ENCODE assay signal across 9 cellular contexts in the genomic region with DNA sequence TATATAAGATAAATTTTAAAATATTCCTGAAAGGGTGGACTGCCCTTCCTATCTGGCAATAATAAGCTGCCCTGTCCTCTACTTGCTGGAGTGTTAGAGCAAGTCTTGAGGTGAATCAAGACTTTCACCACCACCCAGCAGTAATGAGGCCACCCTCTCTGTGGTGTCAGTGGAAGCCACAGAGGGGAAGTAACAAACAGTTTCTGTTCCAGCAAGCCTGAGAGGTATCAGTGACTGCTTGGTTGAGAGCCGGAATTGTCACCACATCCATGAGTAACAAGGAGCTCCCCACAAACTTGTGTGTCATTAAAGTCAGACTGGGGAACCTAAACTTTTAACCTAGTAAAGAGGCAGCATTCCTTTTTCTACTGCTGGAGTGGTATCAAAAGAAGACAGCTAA.
DNase-seq lines count a peak whose midpoint lies in the region; ATAC-seq, FAIRE-seq and TF ChIP-seq lines count a peak whose summit lies in the region.
"Had no signal": no experiment of that assay in that cellular context is flagged by ENCODE, and none has a peak within 500 bp of the region (broad histone marks: within the 10 kb centered on the region; RNA-seq: fewer than 3 reads in every experiment).

No MANE protein-coding gene starts in this region.

- no peaks in the 10 kb centered on the region for H3F3A ChIP-seq in SK-N-SH (replicated peaks; ENCODE audit: insufficient read depth)

- H3K27ac ChIP-seq in right lobe of liver (no peak overlapping the region), HepG2 (ENCODE audit: extremely low read length, insufficient read depth, low read length) (no peak overlapping the region), SK-N-SH (ENCODE audit: low read depth in 2 of 2, low read length in 1 of 2) (no peak overlapping the region)

- FAIRE-seq in HepG2 (lab: Jason Lieb, UNC), result no peak
- FAIRE-seq: astrocyte had no signal

- POLR2A ChIA-PET in HepG2 (lab: Yijun Ruan, JAX), result no interaction called here
- POLR2A ChIA-PET in SK-N-SH (lab: Yijun Ruan, JAX), result no interaction called here

- H2AFZ ChIP-seq in HepG2 (ENCODE audit: low read length) (no peak overlapping the region), SK-N-SH (ENCODE audit: low read depth) (no peak overlapping the region)

- intact Hi-C loops in right lobe of liver (cut with DNase I), result no loop called here
- intact Hi-C loops in HepG2 (cut with micrococcal nuclease; ENCODE audit: unreplicated experiment), result no loop called here

- H3K27me3 ChIP-seq in right lobe of liver (no peaks in the 10 kb centered on the region), HepG2 (ENCODE audit: control insufficient read depth in 1 of 2, insufficient read depth in 2 of 2, low read length in 2 of 2) (no peaks in the 10 kb centered on the region), SK-N-SH (ENCODE audit: insufficient read depth) (no peaks in the 10 kb centered on the region)

- CTCF ChIA-PET in HepG2 (lab: Yijun Ruan, JAX; ENCODE audit: low intra/inter-chr PET ratio, low total read pairs) (no interaction called here), SK-N-SH (lab: Yijun Ruan, JAX) (no interaction called here)

- no peak overlapping the region for H3K9ac ChIP-seq in HepG2 (ENCODE audit: insufficient read depth, low read depth, low read length)
- no peak overlapping the region for H3K9ac ChIP-seq in SK-N-SH

- TF ChIP-seq EP300 in HepG2 (IDR thresholded peaks at IDR 0.05; ENCODE audit: low read depth in 2 of 2, low read length in 2 of 2) (no peak), HepG2 (CRISPR knock-in tag; IDR thresholded peaks at IDR 0.05; ENCODE audit: borderline replicate concordance) (no peak), SK-N-SH (IDR thresholded peaks at IDR 0.05; ENCODE audit: borderline replicate concordance in 1 of 2, low read depth in 1 of 2, low read length in 1 of 2) (no peak)

- in situ Hi-C loops in HepG2 (cut with HindIII; ENCODE audit: extremely low pct_ligation_motif_present, low pct_unique_long_range_greater_than_20kb), result no loop called here

- TF ChIP-seq CTCF in right lobe of liver (IDR thresholded peaks at IDR 0.05), result no peak
- TF ChIP-seq CTCF in HepG2 (CRISPR knock-in tag; IDR thresholded peaks at IDR 0.05), result no peak
- no peak for TF ChIP-seq CTCF in SK-N-SH (IDR thresholded peaks at IDR 0.05)
- TF ChIP-seq CTCF in omental fat pad (IDR thresholded peaks at IDR 0.05), result no peak

- no peaks in the 10 kb centered on the region for H4K20me1 ChIP-seq in HepG2 (ENCODE audit: insufficient read depth, low read length)
- no peaks in the 10 kb centered on the region for H4K20me1 ChIP-seq in SK-N-SH (ENCODE audit: insufficient read depth)

- no peak for DNase-seq in right lobe of liver
- no peak for DNase-seq in HepG2 (ENCODE audit: low spot score)
- peak; percentile 98 for DNase-seq in SIG-M5 treated with dmso at 0.1 percent for 504 hours (lab: John Stamatoyannopoulos, UW; ENCODE audit: unreplicated experiment)
- DNase-seq in stimulated activated naive CD8-positive, alpha-beta T cell treated with anti-CD3 and anti-CD28 coated beads, Interleukin-15, Interleukin-2, amounts not matched to agents 100 U/mL and 50 U/mL, for 24 hours, result peak; percentile 4
- no peak for DNase-seq in SK-N-SH
- no peak for DNase-seq in omental fat pad (ENCODE audit: low spot score)
- no peak for DNase-seq in COLO668 (lab: John Stamatoyannopoulos, UW; ENCODE audit: unreplicated experiment)

- H3K9me2 ChIP-seq in SK-N-SH, result no peaks in the 10 kb centered on the region

- WGBS in right lobe of liver (ENCODE audit: insufficient coverage, low coverage, low lambda C conversion rate, missing lambda C conversion rate), result 40% methylated on average over 1 of the region's 1 CpG
- WGBS in HepG2 (ENCODE audit: low lambda C conversion rate), result 0% methylated on average over 1 of the region's 1 CpG
- 92% methylated on average over 1 of the region's 1 CpG for WGBS in SK-N-SH (ENCODE audit: low lambda C conversion rate)

- H3K36me3 ChIP-seq in right lobe of liver, result no peaks in the 10 kb centered on the region
- H3K36me3 ChIP-seq in HepG2 (replicated peaks in 1 of 2; ENCODE audit: control insufficient read depth in 1 of 2, insufficient read depth in 2 of 2, low read length in 2 of 2), result no peaks in the 10 kb centered on the region
- no peaks in the 10 kb centered on the region for H3K36me3 ChIP-seq in SK-N-SH (replicated peaks in 1 of 2; ENCODE audit: control insufficient read depth in 1 of 2, insufficient read depth in 2 of 2, low read length in 1 of 2)

- no peaks in the 10 kb centered on the region for H3K9me3 ChIP-seq in right lobe of liver
- no peaks in the 10 kb centered on the region for H3K9me3 ChIP-seq in HepG2 (ENCODE audit: low read length)
- no peaks in the 10 kb centered on the region for H3K9me3 ChIP-seq in SK-N-SH

- no TSS peak for BruUV-seq in HepG2 (replicated peaks; lab: Mats Ljungman, UMichigan)

- no peak overlapping the region for H3K4me3 ChIP-seq in right lobe of liver
- no peak overlapping the region for H3K4me3 ChIP-seq in HepG2 (replicated peaks in 1 of 3; ENCODE audit: insufficient read depth in 1 of 3, low read depth in 2 of 3, low read length in 3 of 3)
- H3K4me3 ChIP-seq in SK-N-SH (ENCODE audit: low read depth in 2 of 2, low read length in 1 of 2), result no peak overlapping the region

- TF ChIP-seq POLR2A in right lobe of liver (IDR thresholded peaks at IDR 0.05) (no peak), HepG2 (IDR thresholded peaks at IDR 0.05; ENCODE audit: insufficient read depth in 1 of 2, low read depth in 2 of 2, low read length in 2 of 2) (no peak)

- ATAC-seq in right lobe of liver (peak; percentile 28 to 56 (median 44)), HepG2 (no peak), HG03064 (IDR thresholded peaks at IDR 0.05; ENCODE audit: low read depth, unreplicated experiment) (peak; percentile 85), omental fat pad (ENCODE audit: low FRiP score) (no peak)
- peak; percentile 61 for ATAC-seq in stimulated activated naive CD8-positive, alpha-beta T cell treated with anti-CD3 and anti-CD28 coated beads, Interleukin-15, Interleukin-2, amounts not matched to agents 100 U/mL and 50 U/mL, for 24 hours

- H3K4me1 ChIP-seq in right lobe of liver, result no peaks in the 10 kb centered on the region
- no peaks in the 10 kb centered on the region for H3K4me1 ChIP-seq in HepG2 (ENCODE audit: insufficient read depth, low read length)
- no peaks in the 10 kb centered on the region; a peak in 1 of 4 replicates for H3K4me1 ChIP-seq in SK-N-SH (ENCODE audit: control insufficient read depth in 1 of 2, insufficient read depth in 2 of 2, low read depth in 1 of 2, low read length in 1 of 2)

- H3K79me2 ChIP-seq in HepG2 (ENCODE audit: insufficient read depth, low read length) (no peaks in the 10 kb centered on the region), SK-N-SH (ENCODE audit: insufficient read depth) (no peaks in the 10 kb centered on the region)

- TF ChIP-seq RAD21 in HepG2 (CRISPR knock-in tag; IDR thresholded peaks at IDR 0.05), result no peak
- TF ChIP-seq RAD21 in SK-N-SH (IDR thresholded peaks at IDR 0.05; ENCODE audit: low read length), result no peak

- H3K4me2 ChIP-seq in HepG2 (ENCODE audit: low read depth, low read length) (no peak overlapping the region), SK-N-SH (no peak overlapping the region)

TF ChIP-seq in HepG2, 621 proteins besides CTCF, POLR2A, EP300 and RAD21 (continues in another document):
- TF ChIP-seq NFE2L1 (CRISPR knock-in tag; IDR thresholded peaks at IDR 0.05; ENCODE audit: borderline replicate concordance), result no peak
- no peak for TF ChIP-seq ZNF577 (CRISPR knock-in tag; IDR thresholded peaks at IDR 0.05; ENCODE audit: borderline replicate concordance, low read depth)
- no peak for TF ChIP-seq ZNF230 (CRISPR knock-in tag; IDR thresholded peaks at IDR 0.05)
- no peak for TF ChIP-seq SKI (IDR thresholded peaks at IDR 0.05; ENCODE audit: partially characterized antibody)
- TF ChIP-seq, protein P1, sequence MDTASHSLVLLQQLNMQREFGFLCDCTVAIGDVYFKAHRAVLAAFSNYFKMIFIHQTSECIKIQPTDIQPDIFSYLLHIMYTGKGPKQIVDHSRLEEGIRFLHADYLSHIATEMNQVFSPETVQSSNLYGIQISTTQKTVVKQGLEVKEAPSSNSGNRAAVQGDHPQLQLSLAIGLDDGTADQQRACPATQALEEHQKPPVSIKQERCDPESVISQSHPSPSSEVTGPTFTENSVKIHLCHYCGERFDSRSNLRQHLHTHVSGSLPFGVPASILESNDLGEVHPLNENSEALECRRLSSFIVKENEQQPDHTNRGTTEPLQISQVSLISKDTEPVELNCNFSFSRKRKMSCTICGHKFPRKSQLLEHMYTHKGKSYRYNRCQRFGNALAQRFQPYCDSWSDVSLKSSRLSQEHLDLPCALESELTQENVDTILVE (CRISPR knock-in tag; IDR thresholded peaks at IDR 0.05), result no peak

TF ChIP-seq in SK-N-SH, 30 proteins besides CTCF, POLR2A, EP300 and RAD21 (continues in another document):
- TF ChIP-seq MEF2A (IDR thresholded peaks at IDR 0.05; ENCODE audit: borderline replicate concordance, low read depth), result no peak
- TF ChIP-seq, protein P2, sequence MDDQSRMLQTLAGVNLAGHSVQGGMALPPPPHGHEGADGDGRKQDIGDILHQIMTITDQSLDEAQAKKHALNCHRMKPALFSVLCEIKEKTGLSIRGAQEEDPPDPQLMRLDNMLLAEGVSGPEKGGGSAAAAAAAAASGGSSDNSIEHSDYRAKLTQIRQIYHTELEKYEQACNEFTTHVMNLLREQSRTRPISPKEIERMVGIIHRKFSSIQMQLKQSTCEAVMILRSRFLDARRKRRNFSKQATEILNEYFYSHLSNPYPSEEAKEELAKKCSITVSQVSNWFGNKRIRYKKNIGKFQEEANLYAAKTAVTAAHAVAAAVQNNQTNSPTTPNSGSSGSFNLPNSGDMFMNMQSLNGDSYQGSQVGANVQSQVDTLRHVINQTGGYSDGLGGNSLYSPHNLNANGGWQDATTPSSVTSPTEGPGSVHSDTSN (IDR thresholded peaks at IDR 0.05), result no peak
- TF ChIP-seq, protein P3, sequence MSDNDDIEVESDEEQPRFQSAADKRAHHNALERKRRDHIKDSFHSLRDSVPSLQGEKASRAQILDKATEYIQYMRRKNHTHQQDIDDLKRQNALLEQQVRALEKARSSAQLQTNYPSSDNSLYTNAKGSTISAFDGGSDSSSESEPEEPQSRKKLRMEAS (IDR thresholded peaks at IDR 0.05; ENCODE audit: low read depth), result no peak
- no peak for TF ChIP-seq RFX5 (IDR thresholded peaks at IDR 0.05; ENCODE audit: low read length)
- TF ChIP-seq, protein P4, sequence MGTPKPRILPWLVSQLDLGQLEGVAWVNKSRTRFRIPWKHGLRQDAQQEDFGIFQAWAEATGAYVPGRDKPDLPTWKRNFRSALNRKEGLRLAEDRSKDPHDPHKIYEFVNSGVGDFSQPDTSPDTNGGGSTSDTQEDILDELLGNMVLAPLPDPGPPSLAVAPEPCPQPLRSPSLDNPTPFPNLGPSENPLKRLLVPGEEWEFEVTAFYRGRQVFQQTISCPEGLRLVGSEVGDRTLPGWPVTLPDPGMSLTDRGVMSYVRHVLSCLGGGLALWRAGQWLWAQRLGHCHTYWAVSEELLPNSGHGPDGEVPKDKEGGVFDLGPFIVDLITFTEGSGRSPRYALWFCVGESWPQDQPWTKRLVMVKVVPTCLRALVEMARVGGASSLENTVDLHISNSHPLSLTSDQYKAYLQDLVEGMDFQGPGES (IDR thresholded peaks at IDR 0.05; ENCODE audit: low read depth, low read length), result no peak
- TF ChIP-seq ELF1 (IDR thresholded peaks at IDR 0.05), result no peak
- no peak for TF ChIP-seq RCOR1 (IDR thresholded peaks at IDR 0.05; ENCODE audit: low read length)
- TF ChIP-seq FOXM1 (IDR thresholded peaks at IDR 0.05; ENCODE audit: low read depth), result no peak

Comparison
In these comparisons a context has a peak if more than half of its experiments do, and no peak if none do; other contexts are left out.
1. ATAC-seq: peak in right lobe of liver (4 of 4), HG03064 (single experiment) and stimulated activated naive CD8-positive, alpha-beta T cell treated with anti-CD3 and anti-CD28 coated beads, Interleukin-15, Interleukin-2, amounts not matched to agents 100 U/mL and 50 U/mL, for 24 hours (single experiment); none in HepG2 (single experiment) and omental fat pad (single experiment).
2. DNase-seq: peak in SIG-M5 treated with dmso at 0.1 percent for 504 hours (single experiment) and stimulated activated naive CD8-positive, alpha-beta T cell treated with anti-CD3 and anti-CD28 coated beads, Interleukin-15, Interleukin-2, amounts not matched to agents 100 U/mL and 50 U/mL, for 24 hours (single experiment); none in right lobe of liver (0 of 3), HepG2 (single experiment), SK-N-SH (single experiment), omental fat pad (single experiment) and COLO668 (single experiment).